ENCODE assay signal across 1 cellular context in genomic region chr4:89949782-89950387, GRCh38.
TF ChIP-seq lines count a peak whose summit lies in the region.

No MANE protein-coding gene starts in this region.

TF ChIP-seq in SK-N-SH treated with all-trans-retinoic acid at 6 μM for 48 hours, 23 proteins besides CTCF, POLR2A, EP300 and RAD21 (continued from another document):
- TF ChIP-seq CSRNP3 (CRISPR knock-in tag; IDR thresholded peaks at IDR 0.05) (no peak), ARNTL (CRISPR knock-in tag; IDR thresholded peaks at IDR 0.05; ENCODE audit: borderline replicate concordance, low read depth) (no peak), OSR1 (CRISPR knock-in tag; IDR thresholded peaks at IDR 0.05) (no peak), BACH2 (CRISPR knock-in tag; IDR thresholded peaks at IDR 0.05; ENCODE audit: borderline replicate concordance) (no peak), SNAI2 (CRISPR knock-in tag; IDR thresholded peaks at IDR 0.05) (no peak)
